In genomic region chr2:19416083-19416482, GRCh38 we compare ENCODE assay signal across 8 cellular contexts. TPM values are rescaled to one million over a fixed set of nuclear protein-coding genes. Genes with fewer than 3 reads are reported as not detected.
"Had no signal": no experiment of that assay in that cellular context is flagged by ENCODE, and none has a peak within 500 bp of the region (broad histone marks: within the 10 kb centered on the region; RNA-seq: fewer than 3 reads in every experiment).

No MANE protein-coding gene starts in this region.

- H3K9ac ChIP-seq: GM23248 had no signal

- H3K4me3 ChIP-seq: GM23248, K562 had no signal

- H3K9me3 Mint-ChIP-seq: H9 had no signal

- DNase-seq: GM23248, H9, HCEC 1CT, IMR-90, KG1 had no signal

- ATAC-seq: K562 had no signal

- H3K4me3 Mint-ChIP-seq: H9 had no signal

- H3K27ac ChIP-seq: GM23248, HL-60 had no signal

- H2AFZ ChIP-seq: GM23248 had no signal

- H3K27ac Mint-ChIP-seq: H9 had no signal

RNA-seq across cellular contexts. Expression of gene OSR1, which starts 57.7 kb away (rescaled TPM):
- total RNA-seq: HT1080, K562 had no signal
- polyA plus RNA-seq: K562 had no signal
